Comparison of ENCODE assay signal across 8 cellular contexts in genomic region chr9:119968837-119969707, GRCh38.
DNase-seq lines count a peak whose midpoint lies in the region; ATAC-seq and TF ChIP-seq lines count a peak whose summit lies in the region.

No MANE protein-coding gene starts in this region.

- peak; percentile 76 for DNase-seq in COLO668 (lab: John Stamatoyannopoulos, UW; ENCODE audit: unreplicated experiment)
- peak; percentile 24 for DNase-seq in NCI-H510A (lab: John Stamatoyannopoulos, UW)
- peak; percentile 53 for DNase-seq in activated CD4-positive, alpha-beta memory T cell treated with anti-CD3 and anti-CD28 coated beads for 36 hours
- DNase-seq in epithelial cell of esophagus (ENCODE audit: low read depth): peak; percentile 64
- peak; percentile 61 to 77 (median 73) for DNase-seq in mucosa of descending colon
- DNase-seq in stimulated activated naive CD8-positive, alpha-beta T cell treated with anti-CD3 and anti-CD28 coated beads, Interleukin-15, Interleukin-2, amounts not matched to agents 100 U/mL and 50 U/mL, for 24 hours: peak; percentile 61

- no peaks in the 10 kb centered on the region for H3K9me3 Mint-ChIP-seq in activated CD4-positive, alpha-beta memory T cell treated with anti-CD3 and anti-CD28 coated beads for 36 hours

- no peaks in the 10 kb centered on the region for H3K4me1 Mint-ChIP-seq in activated CD4-positive, alpha-beta memory T cell treated with anti-CD3 and anti-CD28 coated beads for 36 hours (ENCODE audit: low read depth)

- no peak overlapping the region for H3K4me3 Mint-ChIP-seq in activated CD4-positive, alpha-beta memory T cell treated with anti-CD3 and anti-CD28 coated beads for 36 hours

- H3K36me3 ChIP-seq in mucosa of descending colon (ENCODE audit: low read depth): no peaks in the 10 kb centered on the region

- intact Hi-C loops in activated CD4-positive, alpha-beta memory T cell treated with anti-CD3 and anti-CD28 coated beads for 36 hours (cut with micrococcal nuclease): loop anchor here (5.0 kb wide), 1 partner anchor 378 kb away; no protein-coding TSS in a partner anchor
- intact Hi-C loops in mucosa of descending colon (cut with DNase I, micrococcal nuclease): no loop called here

- H3K4me1 ChIP-seq in mucosa of descending colon (ENCODE audit: low read depth): no peaks in the 10 kb centered on the region

- peak; percentile 92 for TF ChIP-seq CTCF in epithelial cell of esophagus (IDR thresholded peaks at IDR 0.05; ENCODE audit: insufficient read depth, low read depth, low read length, missing control alignments)
- peak; percentile 78 for TF ChIP-seq CTCF in mucosa of descending colon (IDR thresholded peaks at IDR 0.05)

- CTCF ChIA-PET in activated CD4-positive, alpha-beta memory T cell treated with anti-CD3 and anti-CD28 coated beads for 36 hours (lab: Charles Lee): interaction anchor here (0.9 to 1.8 kb wide), 6 partner anchors 8 to 21 kb away, joined by 3 to 4 read pairs (median 4); no protein-coding TSS in a partner anchor

- H3K27ac Mint-ChIP-seq in activated CD4-positive, alpha-beta memory T cell treated with anti-CD3 and anti-CD28 coated beads for 36 hours: no peak overlapping the region

- ATAC-seq in GM19324 (IDR thresholded peaks at IDR 0.05; ENCODE audit: low FRiP score, unreplicated experiment) (peak; percentile 93), HG03196 (IDR thresholded peaks at IDR 0.05; ENCODE audit: unreplicated experiment) (peak; percentile 93), mucosa of descending colon (peak; percentile 88)
- ATAC-seq in stimulated activated naive CD8-positive, alpha-beta T cell treated with anti-CD3 and anti-CD28 coated beads, Interleukin-15, Interleukin-2, amounts not matched to agents 100 U/mL and 50 U/mL, for 24 hours: no peak

- POLR2A ChIA-PET in activated CD4-positive, alpha-beta memory T cell treated with anti-CD3 and anti-CD28 coated beads for 36 hours (lab: Charles Lee): no interaction called here

- H3K27me3 Mint-ChIP-seq in activated CD4-positive, alpha-beta memory T cell treated with anti-CD3 and anti-CD28 coated beads for 36 hours: peaks cover 2% of the 10 kb centered on the region

- no peaks in the 10 kb centered on the region for H3K36me3 Mint-ChIP-seq in activated CD4-positive, alpha-beta memory T cell treated with anti-CD3 and anti-CD28 coated beads for 36 hours

- H3K9me3 ChIP-seq in mucosa of descending colon: no peaks in the 10 kb centered on the region

- H3K4me3 ChIP-seq in epithelial cell of esophagus (ENCODE audit: low read length) (no peak overlapping the region), mucosa of descending colon (no peak overlapping the region)

Comparison
In these comparisons a context has a peak if more than half of its experiments do, and no peak if none do; other contexts are left out.
1. DNase-seq: peak in every context shown above with its lines; median percentile 76 in COLO668; 73 in mucosa of descending colon; 64 in epithelial cell of esophagus; 61 in stimulated activated naive CD8-positive, alpha-beta T cell treated with anti-CD3 and anti-CD28 coated beads, Interleukin-15, Interleukin-2, amounts not matched to agents 100 U/mL and 50 U/mL, for 24 hours; 53 in activated CD4-positive, alpha-beta memory T cell treated with anti-CD3 and anti-CD28 coated beads for 36 hours; 24 in NCI-H510A.